ENCODE assay signal across 17 cellular contexts in genomic region chr12:22255097-22255496, GRCh38.
A peak's percentile ranks its signal among the peaks of the same experiment; 100 is the strongest.
DNase-seq lines count a peak whose midpoint lies in the region; ATAC-seq, FAIRE-seq and TF ChIP-seq lines count a peak whose summit lies in the region.
"Had no signal": no experiment of that assay in that cellular context is flagged by ENCODE, and none has a peak within 500 bp of the region (broad histone marks: within the 10 kb centered on the region; RNA-seq: fewer than 3 reads in every experiment).

No MANE protein-coding gene starts in this region.

- H4K5ac ChIP-seq in H1 (ENCODE audit: insufficient read length, low read depth, low read length) = no peak overlapping the region

- H3K4ac ChIP-seq in H1 (replicated peaks; ENCODE audit: insufficient read length, low read depth, low read length) = no peak overlapping the region

- H3K4me1 ChIP-seq in MM.1S (ENCODE audit: low read length) = peaks cover 18% of the 10 kb centered on the region
- peaks cover 0 to 6% (median 2%) of the 10 kb centered on the region in 4 experiments; a peak in 2 of 7 replicates for H3K4me1 ChIP-seq in H1 (replicated peaks in 1 of 4; ENCODE audit: control insufficient read depth in 3 of 4, insufficient read depth in 4 of 4, low read length in 3 of 4)
- no peaks in the 10 kb centered on the region for H3K4me1 ChIP-seq in left lung
- H3K4me1 ChIP-seq: SJCRH30 had no signal

- ATAC-seq in left lung (peak; percentile 34), GM21528 (IDR thresholded peaks at IDR 0.05; ENCODE audit: low FRiP score, unreplicated experiment) (no peak), GM19463 (IDR thresholded peaks at IDR 0.05; ENCODE audit: unreplicated experiment) (no peak)
- ATAC-seq: stimulated activated effector memory CD8-positive, alpha-beta T cell treated with anti-CD3 and anti-CD28 coated beads, Interleukin-12 subunit alpha, Interleukin-12 subunit beta, amount 100 ng/mL, for 72 hours had no signal

- peak overlapping the region; percentile 4; the same call in 1 of the 2 replicates for H4K8ac ChIP-seq in H1 (ENCODE audit: extremely low read depth, insufficient read depth, low read length)

- no peak overlapping the region for H3K14ac ChIP-seq in H1 (ENCODE audit: insufficient read length)

- H2BK5ac ChIP-seq in H1 (ENCODE audit: low read depth, low read length) = no peak overlapping the region

- intact Hi-C loops in left lung (cut with DNase I) = no loop called here

- H2BK120ac ChIP-seq in H1 (replicated peaks; ENCODE audit: low read depth, low read length) = no peak overlapping the region

- FAIRE-seq in H1 (lab: Jason Lieb, UNC) = no peak
- FAIRE-seq: endothelial cell of umbilical vein, TTC549, urothelium cell line had no signal

- H3K27ac ChIP-seq in MM.1S (ENCODE audit: low read length) (peak overlapping the region; percentile 90; the same call in 1 of the 2 replicates), H1 (ENCODE audit: low read depth, low read length) (no peak overlapping the region), left lung (no peak overlapping the region)
- H3K27ac ChIP-seq: SJCRH30 had no signal

- H3K56ac ChIP-seq in H1 (replicated peaks; ENCODE audit: insufficient read length, low read depth, low read length) = no peak overlapping the region

- H2AFZ ChIP-seq in MM.1S (ENCODE audit: low read length) = no peak overlapping the region
- H2AFZ ChIP-seq in H1 (ENCODE audit: low read length) = no peak overlapping the region

- H2BK12ac ChIP-seq in H1 (ENCODE audit: low read depth, low read length) = peak overlapping the region; percentile 23; the same call in 1 of the 2 replicates

- no peak overlapping the region for H3K4me3 ChIP-seq in MM.1S (ENCODE audit: low read length)
- no peak overlapping the region for H3K4me3 ChIP-seq in H1 (ENCODE audit: extremely low read depth in 1 of 4, insufficient read depth in 2 of 4, low read depth in 3 of 4, low read length in 4 of 4)
- no peak overlapping the region for H3K4me3 ChIP-seq in left lung
- H3K4me3 ChIP-seq: SJCRH30 had no signal

- no peak for TF ChIP-seq RAD21 in H1 (IDR thresholded peaks at IDR 0.05 in 1 of 2, conservative IDR thresholded peaks at IDR 0.05 in 1 of 2; ENCODE audit: low read depth in 2 of 2, low read length in 2 of 2)

- no peak overlapping the region for H2BK15ac ChIP-seq in H1 (ENCODE audit: low read length)

- CTCF ChIA-PET in H1 (lab: Charles Lee; ENCODE audit: partially characterized antibody) = interaction anchor here (1.1 kb wide), 1 partner anchor 154 kb away, joined by 3 read pairs; no protein-coding TSS in a partner anchor

- no peak for TF ChIP-seq EP300 in H1 (IDR thresholded peaks at IDR 0.05; ENCODE audit: borderline replicate concordance in 1 of 2, low read depth in 2 of 2, low read length in 2 of 2)

- H3K23me2 ChIP-seq in H1 (ENCODE audit: low read depth, low read length) = no peaks in the 10 kb centered on the region

- no peaks in the 10 kb centered on the region for H3K79me1 ChIP-seq in H1 (ENCODE audit: low read depth, low read length)

- no peak for TF ChIP-seq POLR2A in H1 (IDR thresholded peaks at IDR 0.05; ENCODE audit: control extremely low read depth in 1 of 2, low read depth in 2 of 2, low read length in 2 of 2)

- H4K20me1 ChIP-seq in MM.1S (ENCODE audit: insufficient read depth, low read length) = no peaks in the 10 kb centered on the region
- no peaks in the 10 kb centered on the region for H4K20me1 ChIP-seq in H1 (replicated peaks in 1 of 2; ENCODE audit: control insufficient read depth in 1 of 2, insufficient read depth in 2 of 2, low read length in 2 of 2)

- H3K79me2 ChIP-seq in MM.1S (ENCODE audit: low read length) = no peaks in the 10 kb centered on the region
- H3K79me2 ChIP-seq in H1 (ENCODE audit: control insufficient read depth in 1 of 2, insufficient read depth in 2 of 2, low read length in 2 of 2) = no peaks in the 10 kb centered on the region

- H3K9me2 ChIP-seq in MM.1S (replicated peaks; ENCODE audit: insufficient read depth, low read length) = no peaks in the 10 kb centered on the region

- H3K18ac ChIP-seq in H1 (ENCODE audit: extremely low read depth, low read length) = no peak overlapping the region

- H3K27me3 ChIP-seq in MM.1S (replicated peaks; ENCODE audit: insufficient read depth, low read length) (no peaks in the 10 kb centered on the region), H1 (replicated peaks in 1 of 4; ENCODE audit: control insufficient read depth in 3 of 4, extremely low read depth in 1 of 4, insufficient read depth in 3 of 4, low read length in 3 of 4) (no peaks in the 10 kb centered on the region), left lung (no peaks in the 10 kb centered on the region)
- H3K27me3 ChIP-seq: SJCRH30 had no signal

- DNase-seq in Ammon's horn (ENCODE audit: low spot score) = peak; percentile 21
- no peak for DNase-seq in MM.1S
- DNase-seq in H1 (ENCODE audit: low read depth in 1 of 2, low spot score in 2 of 2) = no peak
- DNase-seq in left lung = no peak
- DNase-seq in AG20443 (ENCODE audit: low spot score) = no peak
- no peak for DNase-seq in T1000 (lab: John Stamatoyannopoulos, UW)
- DNase-seq: activated effector memory CD4-positive, alpha-beta T cell treated with anti-CD3 and anti-CD28 coated beads, Interleukin-2, amount 50 U/mL, for 16 hours; NCI-H1436 treated with DMSO at 0.1 percent for 48 hours; NCI-H82; SJCRH30; stimulated activated CD4-positive, alpha-beta T cell treated with anti-CD3 and anti-CD28 coated beads, Interleukin-4, amount 100 ng/mL, for 24 hours had no signal

- no peak overlapping the region for H4K91ac ChIP-seq in H1 (replicated peaks; ENCODE audit: insufficient read length, low read length)

- WGBS in H1 (ENCODE audit: extremely low coverage in 1 of 2, insufficient coverage in 1 of 2, insufficient read length in 1 of 2, insufficient replicate concordance in 2 of 2, low coverage in 1 of 2, low lambda C conversion rate in 2 of 2, missing lambda C conversion rate in 1 of 2), 2 experiments = 62% methylated on average over 11 of the region's 11 CpGs; no CpG with 5 or more reads in 1 of the 2 experiments

- H3K4me2 ChIP-seq in MM.1S (ENCODE audit: low read depth, low read length) = no peak overlapping the region
- peak overlapping the region in 1 of 2 experiments; percentile 35; a peak in 1 of 4 replicates for H3K4me2 ChIP-seq in H1 (ENCODE audit: insufficient read depth in 1 of 2, low read depth in 2 of 2, low read length in 2 of 2)

- H3K23ac ChIP-seq in H1 (ENCODE audit: insufficient read length) = no peak overlapping the region

- no peaks in the 10 kb centered on the region for H3K9me3 ChIP-seq in MM.1S (replicated peaks; ENCODE audit: insufficient read depth, low read length)
- no peaks in the 10 kb centered on the region for H3K9me3 ChIP-seq in H1 (ENCODE audit: insufficient read depth in 2 of 2, low read depth in 1 of 2, low read length in 1 of 2)
- H3K9me3 ChIP-seq in left lung = no peaks in the 10 kb centered on the region
- H3K9me3 ChIP-seq: SJCRH30 had no signal

- H2AK5ac ChIP-seq in H1 (ENCODE audit: low read depth, low read length) = no peak overlapping the region

- H2BK20ac ChIP-seq in H1 (ENCODE audit: low read length) = no peak overlapping the region

- POLR2A ChIA-PET in H1 (lab: Charles Lee; ENCODE audit: partially characterized antibody) = no interaction called here

- no peak overlapping the region for H3K9ac ChIP-seq in MM.1S (ENCODE audit: low read length)
- no peak overlapping the region for H3K9ac ChIP-seq in H1 (replicated peaks in 1 of 4; ENCODE audit: extremely low read depth in 1 of 4, low read depth in 3 of 4, low read length in 3 of 4)

- TF ChIP-seq CTCF in MM.1S (IDR thresholded peaks at IDR 0.05; ENCODE audit: low read length) (no peak), H1 (IDR thresholded peaks at IDR 0.05; ENCODE audit: control extremely low read depth in 1 of 3, insufficient read depth in 1 of 3, low read depth in 1 of 3, low read length in 3 of 3) (no peak), left lung (IDR thresholded peaks at IDR 0.05) (no peak)

- H3K36me3 ChIP-seq in MM.1S (replicated peaks; ENCODE audit: insufficient read depth, low read length) (no peaks in the 10 kb centered on the region), H1 (ENCODE audit: control insufficient read depth in 2 of 4, insufficient read depth in 4 of 4, low read length in 3 of 4) (no peaks in the 10 kb centered on the region), left lung (no peaks in the 10 kb centered on the region)
- H3K36me3 ChIP-seq: SJCRH30 had no signal

- peaks cover 5% of the 10 kb centered on the region for H3F3A ChIP-seq in MM.1S (ENCODE audit: insufficient read depth, low read length)

TF ChIP-seq in H1, 55 proteins besides CTCF, POLR2A, EP300 and RAD21:
- TF ChIP-seq ATF3 (IDR thresholded peaks at IDR 0.05; ENCODE audit: insufficient read depth, low read depth, low read length) (no peak), MAX (IDR thresholded peaks at IDR 0.05) (peak; percentile 72), TEAD4 (IDR thresholded peaks at IDR 0.05; ENCODE audit: low read depth, low read length) (0 out of 2 replicates have a peak, but pooled peaks have one; percentile 9), YY1 (IDR thresholded peaks at IDR 0.05; ENCODE audit: low read depth, low read length) (peak; percentile 77; the same call in 1 of the 2 replicates), E2F6 (IDR thresholded peaks at IDR 0.05) (peak; percentile 93)
